ENCODE assay signal across 1 cellular context in the genomic region with DNA sequence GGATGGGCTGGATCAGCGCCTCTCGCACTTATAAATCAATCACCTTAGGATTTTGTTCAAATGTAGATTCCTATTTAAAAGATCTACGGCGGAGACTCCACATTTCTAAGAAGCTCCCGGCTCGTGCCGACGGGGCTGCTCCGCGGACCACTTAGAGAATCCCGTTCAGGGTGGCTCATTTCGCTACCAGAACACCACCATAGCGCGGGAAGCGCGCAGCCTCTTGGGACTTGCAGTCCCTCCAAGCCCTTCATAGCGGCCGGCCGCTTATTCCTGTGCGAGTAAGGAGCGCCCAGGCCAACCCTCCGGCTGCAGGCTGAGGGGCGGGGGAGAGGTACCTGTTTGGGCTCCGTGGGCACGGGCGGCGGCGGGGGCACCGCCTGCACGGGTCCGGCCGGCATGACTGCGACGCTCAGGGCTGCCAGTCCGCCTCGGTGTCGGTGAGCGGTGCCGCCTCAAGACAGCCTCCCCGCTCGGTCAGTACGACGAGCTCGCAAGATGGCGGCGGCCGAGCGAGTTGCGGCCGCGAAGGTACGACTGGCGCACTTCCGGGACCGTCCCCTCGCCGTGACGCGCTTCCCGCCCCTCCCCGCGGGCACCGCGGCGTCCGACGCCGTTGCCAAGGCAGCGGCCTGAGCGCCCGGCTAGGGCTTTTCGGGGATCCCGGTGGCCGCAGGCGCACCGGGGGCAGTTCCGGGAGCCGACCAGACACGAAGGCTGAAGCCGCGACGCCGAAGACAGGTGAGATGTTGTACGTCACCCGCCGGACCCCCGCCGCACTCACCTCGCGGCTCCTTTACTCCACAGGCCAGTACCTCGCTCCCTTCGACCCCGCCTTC.
TF ChIP-seq lines count a peak whose summit lies in the region.

A gene (plus strand): TSS at position 616 of the 839 bp plus-strand sequence. CDS start 8,994 bp downstream, outside the sequence.
A gene with protein sequence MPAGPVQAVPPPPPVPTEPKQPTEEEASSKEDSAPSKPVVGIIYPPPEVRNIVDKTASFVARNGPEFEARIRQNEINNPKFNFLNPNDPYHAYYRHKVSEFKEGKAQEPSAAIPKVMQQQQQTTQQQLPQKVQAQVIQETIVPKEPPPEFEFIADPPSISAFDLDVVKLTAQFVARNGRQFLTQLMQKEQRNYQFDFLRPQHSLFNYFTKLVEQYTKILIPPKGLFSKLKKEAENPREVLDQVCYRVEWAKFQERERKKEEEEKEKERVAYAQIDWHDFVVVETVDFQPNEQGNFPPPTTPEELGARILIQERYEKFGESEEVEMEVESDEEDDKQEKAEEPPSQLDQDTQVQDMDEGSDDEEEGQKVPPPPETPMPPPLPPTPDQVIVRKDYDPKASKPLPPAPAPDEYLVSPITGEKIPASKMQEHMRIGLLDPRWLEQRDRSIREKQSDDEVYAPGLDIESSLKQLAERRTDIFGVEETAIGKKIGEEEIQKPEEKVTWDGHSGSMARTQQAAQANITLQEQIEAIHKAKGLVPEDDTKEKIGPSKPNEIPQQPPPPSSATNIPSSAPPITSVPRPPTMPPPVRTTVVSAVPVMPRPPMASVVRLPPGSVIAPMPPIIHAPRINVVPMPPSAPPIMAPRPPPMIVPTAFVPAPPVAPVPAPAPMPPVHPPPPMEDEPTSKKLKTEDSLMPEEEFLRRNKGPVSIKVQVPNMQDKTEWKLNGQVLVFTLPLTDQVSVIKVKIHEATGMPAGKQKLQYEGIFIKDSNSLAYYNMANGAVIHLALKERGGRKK (minus strand): TSS at position 503 of the 839 bp plus-strand sequence. CDS start 102 bp downstream, at position 401.

TF ChIP-seq in GM12878, 131 proteins besides CTCF, POLR2A, EP300 and RAD21 (continued from another document and continues in another):
- TF ChIP-seq, protein P1, sequence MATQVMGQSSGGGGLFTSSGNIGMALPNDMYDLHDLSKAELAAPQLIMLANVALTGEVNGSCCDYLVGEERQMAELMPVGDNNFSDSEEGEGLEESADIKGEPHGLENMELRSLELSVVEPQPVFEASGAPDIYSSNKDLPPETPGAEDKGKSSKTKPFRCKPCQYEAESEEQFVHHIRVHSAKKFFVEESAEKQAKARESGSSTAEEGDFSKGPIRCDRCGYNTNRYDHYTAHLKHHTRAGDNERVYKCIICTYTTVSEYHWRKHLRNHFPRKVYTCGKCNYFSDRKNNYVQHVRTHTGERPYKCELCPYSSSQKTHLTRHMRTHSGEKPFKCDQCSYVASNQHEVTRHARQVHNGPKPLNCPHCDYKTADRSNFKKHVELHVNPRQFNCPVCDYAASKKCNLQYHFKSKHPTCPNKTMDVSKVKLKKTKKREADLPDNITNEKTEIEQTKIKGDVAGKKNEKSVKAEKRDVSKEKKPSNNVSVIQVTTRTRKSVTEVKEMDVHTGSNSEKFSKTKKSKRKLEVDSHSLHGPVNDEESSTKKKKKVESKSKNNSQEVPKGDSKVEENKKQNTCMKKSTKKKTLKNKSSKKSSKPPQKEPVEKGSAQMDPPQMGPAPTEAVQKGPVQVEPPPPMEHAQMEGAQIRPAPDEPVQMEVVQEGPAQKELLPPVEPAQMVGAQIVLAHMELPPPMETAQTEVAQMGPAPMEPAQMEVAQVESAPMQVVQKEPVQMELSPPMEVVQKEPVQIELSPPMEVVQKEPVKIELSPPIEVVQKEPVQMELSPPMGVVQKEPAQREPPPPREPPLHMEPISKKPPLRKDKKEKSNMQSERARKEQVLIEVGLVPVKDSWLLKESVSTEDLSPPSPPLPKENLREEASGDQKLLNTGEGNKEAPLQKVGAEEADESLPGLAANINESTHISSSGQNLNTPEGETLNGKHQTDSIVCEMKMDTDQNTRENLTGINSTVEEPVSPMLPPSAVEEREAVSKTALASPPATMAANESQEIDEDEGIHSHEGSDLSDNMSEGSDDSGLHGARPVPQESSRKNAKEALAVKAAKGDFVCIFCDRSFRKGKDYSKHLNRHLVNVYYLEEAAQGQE (IDR thresholded peaks at IDR 0.05; ENCODE audit: low read depth, low read length): no peak
- TF ChIP-seq NBN (IDR thresholded peaks at IDR 0.05) (peak; percentile 67; the same call in 1 of the 2 replicates), ZBED1 (IDR thresholded peaks at IDR 0.05; ENCODE audit: borderline replicate concordance) (no peak), SMARCA5 (IDR thresholded peaks at IDR 0.05) (no peak), ATF7 (IDR thresholded peaks at IDR 0.05; ENCODE audit: low read depth) (no peak), JUND (IDR thresholded peaks at IDR 0.05; ENCODE audit: low read depth, low read length) (peak; percentile 57; the same call in 1 of the 2 replicates), KAT2A (conservative IDR thresholded peaks at IDR 0.05; ENCODE audit: control insufficient read depth, low read depth, low read length) (no peak), BCL11A (IDR thresholded peaks at IDR 0.05; ENCODE audit: low read depth, low read length) (peak; percentile 6; the same call in 1 of the 2 replicates), DPF2 (IDR thresholded peaks at IDR 0.05) (peak; percentile 77), CREB1 (IDR thresholded peaks at IDR 0.05; ENCODE audit: low read depth) (peak; percentile 96), NFYA (IDR thresholded peaks at IDR 0.05; ENCODE audit: borderline replicate concordance, low read depth, low read length) (no peak), FOS (IDR thresholded peaks at IDR 0.05; ENCODE audit: borderline replicate concordance, extremely low read depth, insufficient read length) (no peak), FOXM1 (IDR thresholded peaks at IDR 0.05; ENCODE audit: low read depth, low read length) (no peak), IRF4 (IDR thresholded peaks at IDR 0.05; ENCODE audit: low read depth, low read length) (peak; percentile 62; the same call in 1 of the 2 replicates), ZNF207 (IDR thresholded peaks at IDR 0.05; ENCODE audit: borderline replicate concordance) (0 out of 2 replicates have a peak, but pooled peaks have one; percentile 26), IKZF1 (conservative IDR thresholded peaks at IDR 0.05) (peak; percentile 91), GABPA (IDR thresholded peaks at IDR 0.05; ENCODE audit: low read depth) (peak; percentile 88), HDAC2 (IDR thresholded peaks at IDR 0.05) (no peak), CHD4 (IDR thresholded peaks at IDR 0.05) (no peak), BRCA1 (IDR thresholded peaks at IDR 0.05; ENCODE audit: low read depth, low read length) (no peak), YBX1 (IDR thresholded peaks at IDR 0.05) (no peak), SMAD1 (IDR thresholded peaks at IDR 0.05; ENCODE audit: low read depth, partially characterized antibody) (no peak), RELA (IDR thresholded peaks at IDR 0.05; ENCODE audit: borderline replicate concordance, partially characterized antibody) (peak; percentile 19), RFX5 (IDR thresholded peaks at IDR 0.05; ENCODE audit: low read depth, low read length) (no peak), ZNF274 (IDR thresholded peaks at IDR 0.05; ENCODE audit: insufficient read depth, insufficient read length) (no peak), SRF (IDR thresholded peaks at IDR 0.05; ENCODE audit: low read depth in 2 of 2, low read length in 2 of 2) (peak in 1 of 2 experiments; percentile 61; a peak in 1 of 4 replicates), SPI1 (IDR thresholded peaks at IDR 0.05; ENCODE audit: borderline replicate concordance, insufficient read depth, low read depth, low read length) (peak; percentile 20; the same call in 1 of the 2 replicates), ZNF24 (IDR thresholded peaks at IDR 0.05) (no peak), MTA2 (IDR thresholded peaks at IDR 0.05; ENCODE audit: low read depth) (no peak), HDGF (IDR thresholded peaks at IDR 0.05) (no peak)
- TF ChIP-seq, protein P2, sequence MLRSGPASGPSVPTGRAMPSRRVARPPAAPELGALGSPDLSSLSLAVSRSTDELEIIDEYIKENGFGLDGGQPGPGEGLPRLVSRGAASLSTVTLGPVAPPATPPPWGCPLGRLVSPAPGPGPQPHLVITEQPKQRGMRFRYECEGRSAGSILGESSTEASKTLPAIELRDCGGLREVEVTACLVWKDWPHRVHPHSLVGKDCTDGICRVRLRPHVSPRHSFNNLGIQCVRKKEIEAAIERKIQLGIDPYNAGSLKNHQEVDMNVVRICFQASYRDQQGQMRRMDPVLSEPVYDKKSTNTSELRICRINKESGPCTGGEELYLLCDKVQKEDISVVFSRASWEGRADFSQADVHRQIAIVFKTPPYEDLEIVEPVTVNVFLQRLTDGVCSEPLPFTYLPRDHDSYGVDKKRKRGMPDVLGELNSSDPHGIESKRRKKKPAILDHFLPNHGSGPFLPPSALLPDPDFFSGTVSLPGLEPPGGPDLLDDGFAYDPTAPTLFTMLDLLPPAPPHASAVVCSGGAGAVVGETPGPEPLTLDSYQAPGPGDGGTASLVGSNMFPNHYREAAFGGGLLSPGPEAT (IDR thresholded peaks at IDR 0.05; ENCODE audit: low read depth): peak; percentile 70; the same call in 1 of the 2 replicates
- TF ChIP-seq, protein P3, sequence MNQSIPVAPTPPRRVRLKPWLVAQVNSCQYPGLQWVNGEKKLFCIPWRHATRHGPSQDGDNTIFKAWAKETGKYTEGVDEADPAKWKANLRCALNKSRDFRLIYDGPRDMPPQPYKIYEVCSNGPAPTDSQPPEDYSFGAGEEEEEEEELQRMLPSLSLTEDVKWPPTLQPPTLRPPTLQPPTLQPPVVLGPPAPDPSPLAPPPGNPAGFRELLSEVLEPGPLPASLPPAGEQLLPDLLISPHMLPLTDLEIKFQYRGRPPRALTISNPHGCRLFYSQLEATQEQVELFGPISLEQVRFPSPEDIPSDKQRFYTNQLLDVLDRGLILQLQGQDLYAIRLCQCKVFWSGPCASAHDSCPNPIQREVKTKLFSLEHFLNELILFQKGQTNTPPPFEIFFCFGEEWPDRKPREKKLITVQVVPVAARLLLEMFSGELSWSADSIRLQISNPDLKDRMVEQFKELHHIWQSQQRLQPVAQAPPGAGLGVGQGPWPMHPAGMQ (IDR thresholded peaks at IDR 0.05; ENCODE audit: borderline replicate concordance): no peak
- TF ChIP-seq, protein P4, sequence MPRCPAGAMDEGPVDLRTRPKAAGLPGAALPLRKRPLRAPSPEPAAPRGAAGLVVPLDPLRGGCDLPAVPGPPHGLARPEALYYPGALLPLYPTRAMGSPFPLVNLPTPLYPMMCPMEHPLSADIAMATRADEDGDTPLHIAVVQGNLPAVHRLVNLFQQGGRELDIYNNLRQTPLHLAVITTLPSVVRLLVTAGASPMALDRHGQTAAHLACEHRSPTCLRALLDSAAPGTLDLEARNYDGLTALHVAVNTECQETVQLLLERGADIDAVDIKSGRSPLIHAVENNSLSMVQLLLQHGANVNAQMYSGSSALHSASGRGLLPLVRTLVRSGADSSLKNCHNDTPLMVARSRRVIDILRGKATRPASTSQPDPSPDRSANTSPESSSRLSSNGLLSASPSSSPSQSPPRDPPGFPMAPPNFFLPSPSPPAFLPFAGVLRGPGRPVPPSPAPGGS (IDR thresholded peaks at IDR 0.05; ENCODE audit: borderline replicate concordance, insufficient read depth, low read depth, low read length, poor library complexity, severe bottlenecking): no peak
- TF ChIP-seq, protein P5, sequence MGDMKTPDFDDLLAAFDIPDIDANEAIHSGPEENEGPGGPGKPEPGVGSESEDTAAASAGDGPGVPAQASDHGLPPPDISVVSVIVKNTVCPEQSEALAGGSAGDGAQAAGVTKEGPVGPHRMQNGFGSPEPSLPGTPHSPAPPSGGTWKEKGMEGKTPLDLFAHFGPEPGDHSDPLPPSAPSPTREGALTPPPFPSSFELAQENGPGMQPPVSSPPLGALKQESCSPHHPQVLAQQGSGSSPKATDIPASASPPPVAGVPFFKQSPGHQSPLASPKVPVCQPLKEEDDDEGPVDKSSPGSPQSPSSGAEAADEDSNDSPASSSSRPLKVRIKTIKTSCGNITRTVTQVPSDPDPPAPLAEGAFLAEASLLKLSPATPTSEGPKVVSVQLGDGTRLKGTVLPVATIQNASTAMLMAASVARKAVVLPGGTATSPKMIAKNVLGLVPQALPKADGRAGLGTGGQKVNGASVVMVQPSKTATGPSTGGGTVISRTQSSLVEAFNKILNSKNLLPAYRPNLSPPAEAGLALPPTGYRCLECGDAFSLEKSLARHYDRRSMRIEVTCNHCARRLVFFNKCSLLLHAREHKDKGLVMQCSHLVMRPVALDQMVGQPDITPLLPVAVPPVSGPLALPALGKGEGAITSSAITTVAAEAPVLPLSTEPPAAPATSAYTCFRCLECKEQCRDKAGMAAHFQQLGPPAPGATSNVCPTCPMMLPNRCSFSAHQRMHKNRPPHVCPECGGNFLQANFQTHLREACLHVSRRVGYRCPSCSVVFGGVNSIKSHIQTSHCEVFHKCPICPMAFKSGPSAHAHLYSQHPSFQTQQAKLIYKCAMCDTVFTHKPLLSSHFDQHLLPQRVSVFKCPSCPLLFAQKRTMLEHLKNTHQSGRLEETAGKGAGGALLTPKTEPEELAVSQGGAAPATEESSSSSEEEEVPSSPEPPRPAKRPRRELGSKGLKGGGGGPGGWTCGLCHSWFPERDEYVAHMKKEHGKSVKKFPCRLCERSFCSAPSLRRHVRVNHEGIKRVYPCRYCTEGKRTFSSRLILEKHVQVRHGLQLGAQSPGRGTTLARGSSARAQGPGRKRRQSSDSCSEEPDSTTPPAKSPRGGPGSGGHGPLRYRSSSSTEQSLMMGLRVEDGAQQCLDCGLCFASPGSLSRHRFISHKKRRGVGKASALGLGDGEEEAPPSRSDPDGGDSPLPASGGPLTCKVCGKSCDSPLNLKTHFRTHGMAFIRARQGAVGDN (IDR thresholded peaks at IDR 0.05): peak; percentile 78
- TF ChIP-seq, protein P6, sequence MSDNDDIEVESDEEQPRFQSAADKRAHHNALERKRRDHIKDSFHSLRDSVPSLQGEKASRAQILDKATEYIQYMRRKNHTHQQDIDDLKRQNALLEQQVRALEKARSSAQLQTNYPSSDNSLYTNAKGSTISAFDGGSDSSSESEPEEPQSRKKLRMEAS (IDR thresholded peaks at IDR 0.05; ENCODE audit: low read depth, low read length): 0 out of 2 replicates have a peak, but pooled peaks have one; percentile 11
- TF ChIP-seq, protein P7, sequence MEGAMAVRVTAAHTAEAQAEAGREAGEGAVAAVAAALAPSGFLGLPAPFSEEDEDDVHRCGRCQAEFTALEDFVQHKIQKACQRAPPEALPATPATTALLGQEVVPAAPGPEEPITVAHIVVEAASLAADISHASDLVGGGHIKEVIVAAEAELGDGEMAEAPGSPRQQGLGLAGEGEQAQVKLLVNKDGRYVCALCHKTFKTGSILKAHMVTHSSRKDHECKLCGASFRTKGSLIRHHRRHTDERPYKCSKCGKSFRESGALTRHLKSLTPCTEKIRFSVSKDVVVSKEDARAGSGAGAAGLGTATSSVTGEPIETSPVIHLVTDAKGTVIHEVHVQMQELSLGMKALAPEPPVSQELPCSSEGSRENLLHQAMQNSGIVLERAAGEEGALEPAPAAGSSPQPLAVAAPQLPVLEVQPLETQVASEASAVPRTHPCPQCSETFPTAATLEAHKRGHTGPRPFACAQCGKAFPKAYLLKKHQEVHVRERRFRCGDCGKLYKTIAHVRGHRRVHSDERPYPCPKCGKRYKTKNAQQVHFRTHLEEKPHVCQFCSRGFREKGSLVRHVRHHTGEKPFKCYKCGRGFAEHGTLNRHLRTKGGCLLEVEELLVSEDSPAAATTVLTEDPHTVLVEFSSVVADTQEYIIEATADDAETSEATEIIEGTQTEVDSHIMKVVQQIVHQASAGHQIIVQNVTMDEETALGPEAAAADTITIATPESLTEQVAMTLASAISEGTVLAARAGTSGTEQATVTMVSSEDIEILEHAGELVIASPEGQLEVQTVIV (IDR thresholded peaks at IDR 0.05; ENCODE audit: borderline replicate concordance, partially characterized antibody): peak; percentile 42
- TF ChIP-seq, protein P8, sequence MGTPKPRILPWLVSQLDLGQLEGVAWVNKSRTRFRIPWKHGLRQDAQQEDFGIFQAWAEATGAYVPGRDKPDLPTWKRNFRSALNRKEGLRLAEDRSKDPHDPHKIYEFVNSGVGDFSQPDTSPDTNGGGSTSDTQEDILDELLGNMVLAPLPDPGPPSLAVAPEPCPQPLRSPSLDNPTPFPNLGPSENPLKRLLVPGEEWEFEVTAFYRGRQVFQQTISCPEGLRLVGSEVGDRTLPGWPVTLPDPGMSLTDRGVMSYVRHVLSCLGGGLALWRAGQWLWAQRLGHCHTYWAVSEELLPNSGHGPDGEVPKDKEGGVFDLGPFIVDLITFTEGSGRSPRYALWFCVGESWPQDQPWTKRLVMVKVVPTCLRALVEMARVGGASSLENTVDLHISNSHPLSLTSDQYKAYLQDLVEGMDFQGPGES (IDR thresholded peaks at IDR 0.05): no peak
